Comparison of ENCODE assay signal across 16 cellular contexts in the genomic region with DNA sequence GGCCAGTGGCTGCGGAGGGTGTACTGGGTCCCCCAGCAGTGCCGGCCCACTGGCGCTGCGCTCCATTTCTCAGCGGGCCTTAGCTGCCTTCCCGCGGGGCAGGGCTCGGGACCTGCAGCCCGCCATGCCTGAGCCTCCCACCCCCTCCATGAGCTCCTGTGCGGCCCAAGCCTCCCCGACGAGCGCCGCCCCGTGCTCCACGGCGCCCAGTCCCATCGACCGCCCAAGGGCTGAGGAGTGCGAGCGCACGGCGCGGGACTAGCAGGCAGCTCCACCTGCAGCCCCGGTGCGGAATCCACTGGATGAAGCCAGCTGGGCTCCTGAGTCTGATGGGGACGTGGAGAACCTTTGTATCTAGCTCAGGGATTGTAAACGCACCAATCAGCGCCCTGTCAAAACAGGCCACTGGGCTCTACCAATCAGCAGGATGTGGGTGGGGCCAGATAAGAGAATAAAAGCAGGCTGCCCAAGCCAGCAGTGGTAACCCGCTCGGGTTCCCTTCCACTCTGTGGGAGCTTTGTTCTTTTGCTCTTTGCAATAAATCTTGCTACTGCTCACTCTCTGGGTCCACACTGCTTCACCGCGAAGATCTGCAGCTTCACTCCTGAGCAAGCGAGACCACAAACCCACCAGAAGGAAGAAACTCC. TPM values are rescaled to one million over a fixed set of nuclear protein-coding genes. Genes with fewer than 3 reads are reported as not detected.
"Had no signal": no experiment of that assay in that cellular context is flagged by ENCODE, and none has a peak within 500 bp of the region (broad histone marks: within the 10 kb centered on the region; RNA-seq: fewer than 3 reads in every experiment).

No MANE protein-coding gene starts in this region.

RNA-seq across cellular contexts. Expression of a gene that starts 23.5 kb away (rescaled TPM):
- total RNA-seq: chondrocyte, fibroblast of lung, mesenteric fat pad, occipital lobe, subcutaneous adipose tissue, transverse colon had no signal

RNA-seq across cellular contexts. Expression of a gene that starts 23.6 kb away (rescaled TPM):
- total RNA-seq: chondrocyte, esophagus mucosa, fibroblast of lung, frontal cortex, glomerular endothelial cell, heart left ventricle, lung microvascular endothelial cell, mesenteric fat pad, progenitor cell of endocrine pancreas, right cardiac atrium, thoracic aorta, transverse colon had no signal
- polyA plus RNA-seq: fibroblast of lung, heart left ventricle, pancreas, right cardiac atrium, urinary bladder had no signal
